In the genomic region with DNA sequence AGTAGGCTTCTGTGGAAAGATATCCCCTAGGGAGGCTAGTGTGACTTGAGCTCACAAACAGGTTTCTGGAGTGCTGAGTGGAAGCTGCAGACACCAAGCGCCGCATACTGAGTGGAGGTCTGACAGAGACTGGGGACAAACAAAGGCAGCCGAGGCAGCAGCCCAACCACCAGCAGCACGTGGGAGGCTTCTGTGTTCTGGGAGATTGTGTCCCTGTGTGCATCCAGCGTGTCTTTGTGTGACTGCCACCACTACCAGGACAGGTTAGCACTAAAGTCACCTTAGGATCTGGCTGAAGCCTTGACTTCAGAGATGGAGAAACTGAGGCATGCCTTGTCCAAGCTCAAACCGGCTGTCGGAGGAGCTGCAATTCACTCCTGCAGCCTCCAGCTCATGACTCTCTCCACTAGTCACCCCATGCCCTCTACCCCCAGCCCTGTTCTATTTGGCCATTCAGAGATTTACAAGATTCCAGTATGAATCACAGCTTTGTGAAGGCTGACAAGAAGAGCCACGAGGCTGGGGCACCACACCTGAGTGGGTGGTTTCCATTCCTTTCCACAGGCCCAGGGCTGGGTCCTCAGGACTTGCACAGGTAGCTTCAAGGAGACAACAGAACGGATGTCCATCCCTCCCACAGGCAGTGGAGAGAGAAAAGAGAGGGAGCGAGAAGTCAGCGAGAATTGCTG, we compare ENCODE assay signal across 9 cellular contexts.
DNase-seq lines count a peak whose midpoint lies in the region; ATAC-seq and TF ChIP-seq lines count a peak whose summit lies in the region.
"Had no signal": no experiment of that assay in that cellular context is flagged by ENCODE, and none has a peak within 500 bp of the region (broad histone marks: within the 10 kb centered on the region; RNA-seq: fewer than 3 reads in every experiment).

No MANE protein-coding gene starts in this region.

- BruUV-seq in Panc1 (replicated peaks; lab: Mats Ljungman, UMichigan) = no TSS peak

- no peak for TF ChIP-seq EP300 in sigmoid colon (IDR thresholded peaks at IDR 0.05)

- peaks cover 0 to 26% of the 10 kb centered on the region in 2 experiments; a peak in 1 of 3 replicates for H3K36me3 ChIP-seq in HEK293 (ENCODE audit: control insufficient read depth in 2 of 2, insufficient read depth in 1 of 2, low read length in 2 of 2)
- no peaks in the 10 kb centered on the region; the same call in none of the 2 replicates for H3K36me3 ChIP-seq in Panc1 (ENCODE audit: control insufficient read depth, insufficient read depth, low read length)
- H3K36me3 ChIP-seq in sigmoid colon = no peaks in the 10 kb centered on the region
- H3K36me3 ChIP-seq in lower lobe of right lung = no peaks in the 10 kb centered on the region
- H3K36me3 ChIP-seq: pancreas had no signal

- H3K4me1 ChIP-seq in HEK293 (ENCODE audit: control insufficient read depth, insufficient read depth, low read length) = no peaks in the 10 kb centered on the region; the same call in 1 of the 2 replicates
- peaks cover 60% of the 10 kb centered on the region for H3K4me1 ChIP-seq in Panc1 (ENCODE audit: control insufficient read depth, insufficient read depth, low read length)
- peaks cover 0 to 52% (median 38%) of the 10 kb centered on the region in 4 donors for H3K4me1 ChIP-seq in sigmoid colon
- peaks cover 58% of the 10 kb centered on the region for H3K4me1 ChIP-seq in lower lobe of right lung

- H3K4me3 ChIP-seq in HEK293 (ENCODE audit: low read depth, low read length) (no peak overlapping the region), Panc1 (ENCODE audit: low read depth in 2 of 2, low read length in 2 of 2) (no peak overlapping the region), sigmoid colon (no peak overlapping the region), lower lobe of right lung (no peak overlapping the region)
- H3K4me3 ChIP-seq: pancreas had no signal

- no peak overlapping the region for H3K4me3 Mint-ChIP-seq in glutamatergic neuron (ENCODE audit: unreplicated experiment)
- H3K4me3 Mint-ChIP-seq: activated T-cell treated with anti-CD3 and anti-CD28 coated beads, Interleukin-2, amount 50 U/mL, for 4 hours had no signal

- H3K27me3 ChIP-seq in Panc1 (ENCODE audit: control insufficient read depth, insufficient read depth, low read length) = no peaks in the 10 kb centered on the region
- H3K27me3 ChIP-seq in sigmoid colon = no peaks in the 10 kb centered on the region
- H3K27me3 ChIP-seq in lower lobe of right lung (ENCODE audit: low read depth) = no peaks in the 10 kb centered on the region
- H3K27me3 ChIP-seq: pancreas had no signal

- intact Hi-C loops in Panc1 (cut with micrococcal nuclease; ENCODE audit: unreplicated experiment) (loop anchor here (5.0 to 10.0 kb wide), 2 partner anchors 37 to 215 kb away; no protein-coding TSS in a partner anchor), sigmoid colon (cut with DNase I) (loop anchor here (2.0 to 5.0 kb wide), 3 partner anchors 19 to 69 kb away; partner anchors contain the start of gene SHB), lower lobe of right lung (cut with DNase I) (no loop called here)

- H3K27me3 Mint-ChIP-seq in glutamatergic neuron (ENCODE audit: unreplicated experiment) = peaks cover 25% of the 10 kb centered on the region

- DNase-seq in Panc1 (ENCODE audit: low read depth, low spot score) = no peak
- DNase-seq in glutamatergic neuron = no peak
- no peak for DNase-seq in sigmoid colon
- DNase-seq in lower lobe of right lung = no peak
- no peak for DNase-seq in stimulated activated naive CD4-positive, alpha-beta T cell (lab: John Stamatoyannopoulos, UW)
- no peak for DNase-seq in HUDEP-2 (lab: John Stamatoyannopoulos, UW; ENCODE audit: unreplicated experiment in 76 of 76)
- DNase-seq: activated T-cell treated with anti-CD3 and anti-CD28 coated beads, Interleukin-2, amount 50 U/mL, for 4 hours had no signal

- TF ChIP-seq POLR2A in sigmoid colon (IDR thresholded peaks at IDR 0.05) = no peak

- TF ChIP-seq CTCF in HEK293 (tag by site-specific recombination; IDR thresholded peaks at IDR 0.05) = no peak
- no peak for TF ChIP-seq CTCF in Panc1 (IDR thresholded peaks at IDR 0.05)
- TF ChIP-seq CTCF in glutamatergic neuron (IDR thresholded peaks at IDR 0.05; ENCODE audit: partially characterized antibody, unreplicated experiment) = no peak
- no peak for TF ChIP-seq CTCF in sigmoid colon (IDR thresholded peaks at IDR 0.05)
- TF ChIP-seq CTCF in lower lobe of right lung (IDR thresholded peaks at IDR 0.05) = no peak

- CTCF ChIA-PET in HEK293 (lab: Yijun Ruan, JAX) = interaction anchor here (0.8 kb wide), 1 partner anchor 88 kb away, joined by 3 read pairs; no protein-coding TSS in a partner anchor
- CTCF ChIA-PET in Panc1 (lab: Charles Lee) = no interaction called here

- ATAC-seq in Panc1 (no peak), lower lobe of right lung (no peak)
- ATAC-seq: activated T-cell treated with anti-CD3 and anti-CD28 coated beads, Interleukin-2, amount 50 U/mL, for 4 hours had no signal

- 86 to 88% methylated on average over 11 of the region's 11 CpGs for WGBS in sigmoid colon, 2 donors

- H3K4me1 Mint-ChIP-seq in glutamatergic neuron (ENCODE audit: low read depth, unreplicated experiment) = peaks cover 54% of the 10 kb centered on the region

- POLR2A ChIA-PET in HEK293 (lab: Yijun Ruan, JAX) = no interaction called here
- POLR2A ChIA-PET in Panc1 (lab: Charles Lee) = no interaction called here

- no peak overlapping the region for H3K27ac ChIP-seq in HEK293 (ENCODE audit: extremely low read depth, low read depth, low read length)
- H3K27ac ChIP-seq in Panc1 (ENCODE audit: low read length) = peak overlapping the region; percentile 72
- peak overlapping the region in 3 of 4 donors; percentile 73 to 87 (median 84) for H3K27ac ChIP-seq in sigmoid colon
- no peak overlapping the region for H3K27ac ChIP-seq in lower lobe of right lung

- in situ Hi-C loops in Panc1 (cut with HindIII; ENCODE audit: low pct_unique_long_range_greater_than_20kb, low sequenced_read_pairs) = no loop called here

- peak overlapping the region; percentile 88 for H3K27ac Mint-ChIP-seq in glutamatergic neuron (ENCODE audit: unreplicated experiment)

- H3K9me3 Mint-ChIP-seq in glutamatergic neuron (ENCODE audit: unreplicated experiment) = peaks cover 33% of the 10 kb centered on the region
- H3K9me3 Mint-ChIP-seq: activated T-cell treated with anti-CD3 and anti-CD28 coated beads, Interleukin-2, amount 50 U/mL, for 4 hours had no signal

- H3K36me3 Mint-ChIP-seq in glutamatergic neuron (ENCODE audit: unreplicated experiment) = no peaks in the 10 kb centered on the region

- H3K9me3 ChIP-seq in HEK293 (ENCODE audit: control insufficient read depth, insufficient read depth, low read depth, low read length) (no peaks in the 10 kb centered on the region), Panc1 (ENCODE audit: control insufficient read depth, insufficient read depth, low read depth, low read length) (no peaks in the 10 kb centered on the region), sigmoid colon (no peaks in the 10 kb centered on the region), lower lobe of right lung (no peaks in the 10 kb centered on the region)
- H3K9me3 ChIP-seq: pancreas had no signal

TF ChIP-seq in HEK293, 187 proteins besides CTCF, POLR2A, EP300 and RAD21:
- TF ChIP-seq ZNF449 (tag by site-specific recombination; IDR thresholded peaks at IDR 0.05) = peak; percentile 84
- TF ChIP-seq, protein P1, sequence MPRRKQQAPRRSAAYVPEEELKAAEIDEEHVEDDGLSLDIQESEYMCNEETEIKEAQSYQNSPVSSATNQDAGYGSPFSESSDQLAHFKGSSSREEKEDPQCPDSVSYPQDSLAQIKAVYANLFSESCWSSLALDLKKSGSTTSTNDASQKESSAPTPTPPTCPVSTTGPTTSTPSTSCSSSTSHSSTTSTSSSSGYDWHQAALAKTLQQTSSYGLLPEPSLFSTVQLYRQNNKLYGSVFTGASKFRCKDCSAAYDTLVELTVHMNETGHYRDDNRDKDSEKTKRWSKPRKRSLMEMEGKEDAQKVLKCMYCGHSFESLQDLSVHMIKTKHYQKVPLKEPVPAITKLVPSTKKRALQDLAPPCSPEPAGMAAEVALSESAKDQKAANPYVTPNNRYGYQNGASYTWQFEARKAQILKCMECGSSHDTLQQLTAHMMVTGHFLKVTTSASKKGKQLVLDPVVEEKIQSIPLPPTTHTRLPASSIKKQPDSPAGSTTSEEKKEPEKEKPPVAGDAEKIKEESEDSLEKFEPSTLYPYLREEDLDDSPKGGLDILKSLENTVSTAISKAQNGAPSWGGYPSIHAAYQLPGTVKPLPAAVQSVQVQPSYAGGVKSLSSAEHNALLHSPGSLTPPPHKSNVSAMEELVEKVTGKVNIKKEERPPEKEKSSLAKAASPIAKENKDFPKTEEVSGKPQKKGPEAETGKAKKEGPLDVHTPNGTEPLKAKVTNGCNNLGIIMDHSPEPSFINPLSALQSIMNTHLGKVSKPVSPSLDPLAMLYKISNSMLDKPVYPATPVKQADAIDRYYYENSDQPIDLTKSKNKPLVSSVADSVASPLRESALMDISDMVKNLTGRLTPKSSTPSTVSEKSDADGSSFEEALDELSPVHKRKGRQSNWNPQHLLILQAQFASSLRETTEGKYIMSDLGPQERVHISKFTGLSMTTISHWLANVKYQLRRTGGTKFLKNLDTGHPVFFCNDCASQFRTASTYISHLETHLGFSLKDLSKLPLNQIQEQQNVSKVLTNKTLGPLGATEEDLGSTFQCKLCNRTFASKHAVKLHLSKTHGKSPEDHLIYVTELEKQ (tag by site-specific recombination; IDR thresholded peaks at IDR 0.05; ENCODE audit: borderline replicate concordance) = no peak
TF ChIP-seq in HEK293: peak in this region for 1.

Comparison
In these comparisons a context has a peak if more than half of its experiments do, and no peak if none do; other contexts are left out.
1. H3K27ac ChIP-seq: peak in Panc1 (single experiment) and sigmoid colon (3 of 4); none in HEK293 (single experiment) and lower lobe of right lung (single experiment).